In the genomic region with DNA sequence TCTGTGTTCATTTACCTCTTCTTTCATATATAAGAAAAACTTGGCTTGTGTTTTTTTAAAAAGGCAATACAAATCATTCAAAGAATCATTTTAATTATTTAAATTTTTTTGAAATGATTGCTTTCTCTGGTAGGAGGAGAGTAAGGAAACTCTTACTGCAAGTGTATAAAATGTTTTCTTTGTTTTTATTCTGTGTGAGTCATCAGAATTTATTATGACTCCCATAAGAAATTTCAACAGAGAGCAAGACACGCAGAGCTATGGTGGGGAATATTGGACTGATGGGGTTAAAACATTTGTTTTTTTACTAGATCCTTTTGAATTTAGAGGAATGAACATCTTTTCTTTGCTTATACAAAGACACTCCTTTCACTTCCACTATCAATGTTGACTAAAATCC, we compare ENCODE assay signal across 27 cellular contexts.
"Had no signal": no experiment of that assay in that cellular context is flagged by ENCODE, and none has a peak within 500 bp of the region (broad histone marks: within the 10 kb centered on the region; RNA-seq: fewer than 3 reads in every experiment).

No MANE protein-coding gene starts in this region.

- DNase-seq: activated CD4-positive, alpha-beta memory T cell treated with anti-CD3 and anti-CD28 coated beads for 36 hours; activated CD4-positive, alpha-beta T cell treated with anti-CD3 and anti-CD28 coated beads for 36 hours; activated CD4-positive, alpha-beta T cell treated with anti-CD3 and anti-CD28 coated beads, Interleukin-2, amount 10 ng/mL, durations not matched to agents 24 days and 14 days; activated CD4-positive, CD25-positive, alpha-beta regulatory T cell; activated CD4-positive, CD25-positive, alpha-beta regulatory T cell treated with anti-CD3 and anti-CD28 coated beads, Interleukin-2, amount 50 U/mL, for 72 hours; activated CD8-positive, alpha-beta memory T cell treated with anti-CD3 and anti-CD28 coated beads, Interleukin-2, amount 10 ng/mL, durations not matched to agents 7 days and 5 days; activated CD8-positive, alpha-beta memory T cell treated with anti-CD3 and anti-CD28 coated beads, Interleukin-2, amount 50 U/mL, for 4 hours; activated CD8-positive, alpha-beta T cell treated with anti-CD3 and anti-CD28 coated beads, Interleukin-2, amount 10 ng/mL, durations not matched to agents 7 days and 5 days; activated gamma-delta T cell; activated naive CD4-positive, alpha-beta T cell; activated naive CD4-positive, alpha-beta T cell treated with anti-CD3 and anti-CD28 coated beads, Interleukin-2, amount 10 ng/mL, durations not matched to agents 7 days and 5 days; activated naive CD8-positive, alpha-beta T cell treated with anti-CD3 and anti-CD28 coated beads, Interleukin-2, amount 10 ng/mL, durations not matched to agents 7 days and 5 days; activated T-cell treated with anti-CD3 and anti-CD28 coated beads, Interleukin-2, amount 50 U/mL, for 1 hour; activated T-cell treated with anti-CD3 and anti-CD28 coated beads, Interleukin-2, amount 50 U/mL, for 48 hours; amniotic stem cell; anterior cingulate cortex; brain microvascular endothelial cell; central memory CD4-positive, alpha-beta T cell; cerebellar nuclear complex; colonic mucosa; effector CD8-positive, alpha-beta T cell; esophagus squamous epithelium; foreskin melanocyte; head of caudate nucleus; T-helper 2 cell had no signal

- H3K27me3 ChIP-seq: brain microvascular endothelial cell, colonic mucosa had no signal

- H3K4me3 ChIP-seq: colonic mucosa, esophagus squamous epithelium had no signal

- H3K27ac ChIP-seq: brain microvascular endothelial cell, colonic mucosa, epithelial cell of prostate, esophagus squamous epithelium had no signal

- ATAC-seq: activated CD4-positive, alpha-beta T cell treated with anti-CD3 and anti-CD28 coated beads for 36 hours; activated CD8-positive, alpha-beta memory T cell treated with anti-CD3 and anti-CD28 coated beads, Interleukin-2, amount 10 ng/mL, durations not matched to agents 7 days and 5 days; activated CD8-positive, alpha-beta T cell treated with anti-CD3 and anti-CD28 coated beads, Interleukin-2, amount 10 ng/mL, durations not matched to agents 7 days and 5 days; activated naive CD4-positive, alpha-beta T cell treated with anti-CD3 and anti-CD28 coated beads, Interleukin-2, amount 50 U/mL, for 72 hours had no signal

- H3K4me1 ChIP-seq: colonic mucosa, esophagus squamous epithelium had no signal

- H3K36me3 ChIP-seq: brain microvascular endothelial cell, colonic mucosa, esophagus squamous epithelium had no signal

- H3K9me3 ChIP-seq: colonic mucosa, esophagus squamous epithelium had no signal
